ENCODE assay signal across 1 cellular context in genomic region chr2:86566158-86566827, GRCh38.
A peak's percentile ranks its signal among the peaks of the same experiment; 100 is the strongest.
TF ChIP-seq lines count a peak whose summit lies in the region.

No MANE protein-coding gene starts in this region.

TF ChIP-seq in HepG2, 621 proteins besides CTCF, POLR2A, EP300 and RAD21 (continued from another document):
- TF ChIP-seq PBX3 (CRISPR knock-in tag; IDR thresholded peaks at IDR 0.05; ENCODE audit: borderline replicate concordance), result no peak
- no peak for TF ChIP-seq ZBTB10 (CRISPR knock-in tag; IDR thresholded peaks at IDR 0.05; ENCODE audit: borderline replicate concordance)
- TF ChIP-seq MXD4 (CRISPR knock-in tag; IDR thresholded peaks at IDR 0.05), result no peak
- no peak for TF ChIP-seq MED13 (CRISPR knock-in tag; IDR thresholded peaks at IDR 0.05)
- TF ChIP-seq, protein P1, sequence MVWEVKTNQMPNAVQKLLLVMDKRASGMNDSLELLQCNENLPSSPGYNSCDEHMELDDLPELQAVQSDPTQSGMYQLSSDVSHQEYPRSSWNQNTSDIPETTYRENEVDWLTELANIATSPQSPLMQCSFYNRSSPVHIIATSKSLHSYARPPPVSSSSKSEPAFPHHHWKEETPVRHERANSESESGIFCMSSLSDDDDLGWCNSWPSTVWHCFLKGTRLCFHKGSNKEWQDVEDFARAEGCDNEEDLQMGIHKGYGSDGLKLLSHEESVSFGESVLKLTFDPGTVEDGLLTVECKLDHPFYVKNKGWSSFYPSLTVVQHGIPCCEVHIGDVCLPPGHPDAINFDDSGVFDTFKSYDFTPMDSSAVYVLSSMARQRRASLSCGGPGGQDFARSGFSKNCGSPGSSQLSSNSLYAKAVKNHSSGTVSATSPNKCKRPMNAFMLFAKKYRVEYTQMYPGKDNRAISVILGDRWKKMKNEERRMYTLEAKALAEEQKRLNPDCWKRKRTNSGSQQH (CRISPR knock-in tag; IDR thresholded peaks at IDR 0.05; ENCODE audit: low read depth), result 0 out of 2 replicates have a peak, but pooled peaks have one; percentile 17
- 0 out of 2 replicates have a peak, but pooled peaks have one; percentile 29 for TF ChIP-seq WIZ (CRISPR knock-in tag; IDR thresholded peaks at IDR 0.05)
- no peak for TF ChIP-seq ZNF30 (CRISPR knock-in tag; IDR thresholded peaks at IDR 0.05)
